ENCODE assay signal across 8 cellular contexts in genomic region chrX:132219343-132219768, GRCh38. TPM values are rescaled to one million over a fixed set of nuclear protein-coding genes. Genes with fewer than 3 reads are reported as not detected.
A peak's percentile ranks its signal among the peaks of the same experiment; 100 is the strongest.
DNase-seq lines count a peak whose midpoint lies in the region; ATAC-seq and TF ChIP-seq lines count a peak whose summit lies in the region.

Gene RAP2C, minus strand, starts transcription at chrX:132219447. Its CDS starts 2,179 bp downstream, at chrX:132217268.

- no peaks in the 10 kb centered on the region for H3K9me3 ChIP-seq in AG04450 (ENCODE audit: control insufficient read depth, insufficient read depth, low read length)

- no peaks in the 10 kb centered on the region for H3K27me3 ChIP-seq in AG04450 (ENCODE audit: control insufficient read depth, insufficient read depth, low read length)

- TF ChIP-seq CTCF in AG04450 (IDR thresholded peaks at IDR 0.05; ENCODE audit: low read depth, low read length) (peak; percentile 63), activated B cell treated with CpG ODN at 0.5 μM for 24 hours (IDR thresholded peaks at IDR 0.05) (no peak)

- H3K27ac ChIP-seq in AG04450 (ENCODE audit: low read depth, low read length): peak within 1 kb of the TSS; percentile 77

- H3K27me3 Mint-ChIP-seq in activated B cell treated with CpG ODN at 0.5 μM for 24 hours: no peaks in the 10 kb centered on the region

- intact Hi-C loops in activated B cell treated with CpG ODN at 0.5 μM for 24 hours (cut with micrococcal nuclease): loop anchor here (1.0 kb wide), 3 partner anchors 127 to 378 kb away; no protein-coding TSS in a partner anchor

- H3K9me3 Mint-ChIP-seq in activated B cell treated with CpG ODN at 0.5 μM for 24 hours: no peaks in the 10 kb centered on the region

- peaks cover 28% of the 10 kb centered on the region for H3K4me1 Mint-ChIP-seq in activated B cell treated with CpG ODN at 0.5 μM for 24 hours

- peak; percentile 69 for ATAC-seq in GM18870 (IDR thresholded peaks at IDR 0.05; ENCODE audit: unreplicated experiment)
- ATAC-seq in HG03103 (IDR thresholded peaks at IDR 0.05; ENCODE audit: low read depth, unreplicated experiment): peak; percentile 48
- ATAC-seq in activated B cell treated with CpG ODN at 0.5 μM for 24 hours (ENCODE audit: low read depth): peak; percentile 31

- DNase-seq in AG04450 (ENCODE audit: low read depth, low spot score): no peak
- DNase-seq in NCI-H2227 (lab: John Stamatoyannopoulos, UW; ENCODE audit: unreplicated experiment): peak; percentile 70
- DNase-seq in activated B cell treated with CpG ODN at 0.5 μM for 24 hours: peak; percentile 38
- peak; percentile 68 for DNase-seq in cerebellar cortex (ENCODE audit: low spot score)
- peak; percentile 92 for DNase-seq in islet precursor cell
- DNase-seq in stimulated activated CD4-positive, alpha-beta T cell treated with anti-CD3 and anti-CD28 coated beads, Interleukin-12 subunit alpha, Interleukin-12 subunit beta, amount 100 ng/mL, for 48 hours (ENCODE audit: low read depth in 2 of 3, low spot score in 1 of 3): peak in 2 of 3 donors; percentile 42 to 48

- H3K4me3 ChIP-seq in AG04450 (ENCODE audit: low read depth, low read length): peak within 1 kb of the TSS; percentile 63

- peak within 1 kb of the TSS; percentile 91 for H3K27ac Mint-ChIP-seq in activated B cell treated with CpG ODN at 0.5 μM for 24 hours

- POLR2A ChIA-PET in AG04450 (lab: Yijun Ruan, JAX) (interaction anchor here (0.6 kb wide), 1 partner anchor 127 kb away, joined by 3 read pairs; no protein-coding TSS in a partner anchor), activated B cell treated with CpG ODN at 0.5 μM for 24 hours (lab: Charles Lee) (interaction anchor here (0.5 to 3.4 kb wide), 8 partner anchors 32 to 406 kb away, joined by 3 to 24 read pairs (median 4); partner anchors contain the start of genes MBNL3 and STK26)

- peak within 1 kb of the TSS; percentile 87 for H3K4me3 Mint-ChIP-seq in activated B cell treated with CpG ODN at 0.5 μM for 24 hours

- H3K36me3 Mint-ChIP-seq in activated B cell treated with CpG ODN at 0.5 μM for 24 hours (ENCODE audit: low read depth): peaks cover 18% of the 10 kb centered on the region

- CTCF ChIA-PET in AG04450 (lab: Charles Lee): interaction anchor here (0.5 to 3.6 kb wide), 19 partner anchors 11 to 834 kb away, joined by 3 to 55 read pairs (median 5); no protein-coding TSS in a partner anchor
- CTCF ChIA-PET in activated B cell treated with CpG ODN at 0.5 μM for 24 hours (lab: Charles Lee): interaction anchor here (0.5 to 3.7 kb wide), 14 partner anchors 10 to 412 kb away, joined by 3 to 39 read pairs (median 4); no protein-coding TSS in a partner anchor

RNA-seq across cellular contexts. Expression of gene RAP2C, which starts in this region (rescaled TPM):
- polyA plus RNA-seq in AG04450 (2011; rRNA removed): 14.4 and 19.5 TPM in 2 replicates
- polyA minus RNA-seq in AG04450 (2011; rRNA and poly(A)+ RNA removed): 16.0 and 16.3 TPM in 2 replicates
- total RNA-seq in activated B cell treated with CpG ODN at 0.5 μM for 24 hours: 43.8 and 49.8 TPM in 2 replicates
